ENCODE assay signal across 25 cellular contexts in genomic region chr4:154818230-154818629, GRCh38. TPM values are rescaled to one million over a fixed set of nuclear protein-coding genes. Genes with fewer than 3 reads are reported as not detected.
DNase-seq lines count a peak whose midpoint lies in the region; ATAC-seq, FAIRE-seq and TF ChIP-seq lines count a peak whose summit lies in the region.
"Had no signal": no experiment of that assay in that cellular context is flagged by ENCODE, and none has a peak within 500 bp of the region (broad histone marks: within the 10 kb centered on the region; RNA-seq: fewer than 3 reads in every experiment).

No MANE protein-coding gene starts in this region.

- intact Hi-C loops in HepG2 (cut with micrococcal nuclease; ENCODE audit: unreplicated experiment) = no loop called here
- intact Hi-C loops in right lobe of liver (cut with DNase I) = no loop called here

- POLR2A ChIA-PET in HepG2 (lab: Yijun Ruan, JAX) = no interaction called here

- DNase-seq in HepG2 (ENCODE audit: low spot score) (no peak), right lobe of liver (no peak), OCI-M1 (lab: John Stamatoyannopoulos, UW) (peak; percentile 24), fibroblast of gingiva (ENCODE audit: low read depth) (peak; percentile 2), inferior parietal cortex (ENCODE audit: extremely low spot score) (no peak), C1 segment of cervical spinal cord (lab: John Stamatoyannopoulos, UW) (no peak), NCI-H510A treated with DMSO at 0.1 percent for 48 hours (lab: John Stamatoyannopoulos, UW) (no peak)
- DNase-seq: 8988T; ACHN; AML-193; BE2C; Calu3; CD4-positive, alpha-beta memory T cell; COR-L47; DMS79; EL; GDM1; H7; HCEC 1CT; HFFc6 had no signal

- no peak overlapping the region for H3K4me2 ChIP-seq in HepG2 (ENCODE audit: low read depth, low read length)
- H3K4me2 ChIP-seq: A549; BLaER1 treated with 17β-estradiol and CSF1 and Interleukin-3, amounts not matched to agents 10 nM and 100 nM had no signal

- no peak for TF ChIP-seq RAD21 in HepG2 (CRISPR knock-in tag; IDR thresholded peaks at IDR 0.05)

- in situ Hi-C loops in HepG2 (cut with HindIII; ENCODE audit: extremely low pct_ligation_motif_present, low pct_unique_long_range_greater_than_20kb) = loop anchor here (25.0 kb wide), 1 partner anchor 544 kb away; no protein-coding TSS in a partner anchor

- no peak for TF ChIP-seq EP300 in HepG2 (IDR thresholded peaks at IDR 0.05; ENCODE audit: low read depth in 2 of 2, low read length in 2 of 2)
- no peak for TF ChIP-seq EP300 in HepG2 (CRISPR knock-in tag; IDR thresholded peaks at IDR 0.05; ENCODE audit: borderline replicate concordance)

- no peak for ATAC-seq in HepG2
- ATAC-seq in right lobe of liver = no peak
- ATAC-seq: A549, GM12878 had no signal

- no TSS peak for BruUV-seq in HepG2 (replicated peaks; lab: Mats Ljungman, UMichigan)

- no peak overlapping the region for H2AFZ ChIP-seq in HepG2 (ENCODE audit: low read length)

- H3K36me3 ChIP-seq in HepG2 (replicated peaks in 1 of 2; ENCODE audit: control insufficient read depth in 1 of 2, insufficient read depth in 2 of 2, low read length in 2 of 2) = no peaks in the 10 kb centered on the region; a peak in 1 of 5 replicates
- no peaks in the 10 kb centered on the region for H3K36me3 ChIP-seq in right lobe of liver
- H3K36me3 ChIP-seq: BE2C; BLaER1 treated with 17β-estradiol and CSF1 and Interleukin-3, amounts not matched to agents 10 nM and 100 nM had no signal

- H3K27ac ChIP-seq in HepG2 (ENCODE audit: extremely low read length, insufficient read depth, low read length) (no peak overlapping the region), right lobe of liver (no peak overlapping the region)
- H3K27ac ChIP-seq: A549; BLaER1 treated with 17β-estradiol and CSF1 and Interleukin-3, amounts not matched to agents 10 nM and 100 nM had no signal

- TF ChIP-seq CTCF in HepG2 (CRISPR knock-in tag; IDR thresholded peaks at IDR 0.05) (no peak), right lobe of liver (IDR thresholded peaks at IDR 0.05) (no peak)

- H3K27me3 ChIP-seq in HepG2 (ENCODE audit: control insufficient read depth in 1 of 2, insufficient read depth in 2 of 2, low read length in 2 of 2) = no peaks in the 10 kb centered on the region
- no peaks in the 10 kb centered on the region for H3K27me3 ChIP-seq in right lobe of liver
- H3K27me3 ChIP-seq: BE2C; BLaER1 treated with 17β-estradiol and CSF1 and Interleukin-3, amounts not matched to agents 10 nM and 100 nM had no signal

- no peak for FAIRE-seq in HepG2 (lab: Jason Lieb, UNC)
- FAIRE-seq: A549, GM12878, GM18507, H1 had no signal

- no peak overlapping the region for H3K9ac ChIP-seq in HepG2 (ENCODE audit: insufficient read depth, low read depth, low read length)
- H3K9ac ChIP-seq: BLaER1 treated with 17β-estradiol and CSF1 and Interleukin-3, amounts not matched to agents 10 nM and 100 nM had no signal

- H3K4me3 ChIP-seq in HepG2 (replicated peaks in 1 of 3; ENCODE audit: insufficient read depth in 1 of 3, low read depth in 2 of 3, low read length in 3 of 3) = no peak overlapping the region
- no peak overlapping the region for H3K4me3 ChIP-seq in right lobe of liver
- H3K4me3 ChIP-seq: A549; BLaER1 treated with 17β-estradiol and CSF1 and Interleukin-3, amounts not matched to agents 10 nM and 100 nM; GM12878 had no signal

- no peaks in the 10 kb centered on the region for H3K9me3 ChIP-seq in HepG2 (ENCODE audit: low read length)
- H3K9me3 ChIP-seq in right lobe of liver = no peaks in the 10 kb centered on the region
- H3K9me3 ChIP-seq: A549; BE2C; BLaER1 treated with 17β-estradiol and CSF1 and Interleukin-3, amounts not matched to agents 10 nM and 100 nM had no signal

- no peaks in the 10 kb centered on the region for H3K79me2 ChIP-seq in HepG2 (ENCODE audit: insufficient read depth, low read length)

- TF ChIP-seq POLR2A in HepG2 (IDR thresholded peaks at IDR 0.05; ENCODE audit: insufficient read depth in 1 of 2, low read depth in 2 of 2, low read length in 2 of 2) = no peak
- TF ChIP-seq POLR2A in right lobe of liver (IDR thresholded peaks at IDR 0.05) = no peak

- CTCF ChIA-PET in HepG2 (lab: Yijun Ruan, JAX; ENCODE audit: low intra/inter-chr PET ratio, low total read pairs) = no interaction called here

- H3K4me1 ChIP-seq in HepG2 (ENCODE audit: insufficient read depth, low read length) (no peaks in the 10 kb centered on the region), right lobe of liver (no peaks in the 10 kb centered on the region)
- H3K4me1 ChIP-seq: BE2C; BLaER1 treated with 17β-estradiol and CSF1 and Interleukin-3, amounts not matched to agents 10 nM and 100 nM had no signal

- no peaks in the 10 kb centered on the region for H4K20me1 ChIP-seq in HepG2 (ENCODE audit: insufficient read depth, low read length)
- H4K20me1 ChIP-seq: BLaER1 treated with 17β-estradiol and CSF1 and Interleukin-3, amounts not matched to agents 10 nM and 100 nM had no signal

TF ChIP-seq in HepG2, 621 proteins besides CTCF, POLR2A, EP300 and RAD21:
- TF ChIP-seq ZNF317 (CRISPR knock-in tag; IDR thresholded peaks at IDR 0.05) (peak; percentile 94), NR2F2 (IDR thresholded peaks at IDR 0.05; ENCODE audit: borderline replicate concordance, low read depth) (no peak), ZNF510 (CRISPR knock-in tag; IDR thresholded peaks at IDR 0.05; ENCODE audit: low read depth) (no peak)

RNA-seq across cellular contexts. Expression of gene RBM46, which starts 37.2 kb away (rescaled TPM):
- total RNA-seq in HepG2 (2016; rRNA removed; fragmentation: Illumina TruSeq; extraction: Trizol) (not detected in 2 replicates), right lobe of liver (under 1 TPM in 2 of 6 experiments, not detected in 4; 0.11 to 0.15 TPM)
- total RNA-seq in HepG2 (2016; cell fraction: cytosol; rRNA removed; fragmentation: Illumina TruSeq; extraction: Trizol; ENCODE audit: low read depth) = not detected in 2 replicates
- total RNA-seq in HepG2 (2016; cell fraction: insoluble cytoplasmic fraction; rRNA removed; fragmentation: Illumina TruSeq; extraction: Trizol) = not detected in 2 replicates
- total RNA-seq in HepG2 (2016; cell fraction: membrane; rRNA removed; fragmentation: Illumina TruSeq; extraction: Trizol) = not detected in 2 replicates
- not detected in 2 replicates for total RNA-seq in HepG2 (2016; cell fraction: nucleus; rRNA removed; fragmentation: Illumina TruSeq; extraction: Trizol)
- polyA plus RNA-seq in HepG2 (2011; rRNA removed) = not detected in 2 replicates
- not detected in 2 replicates for polyA plus RNA-seq in HepG2 (2011; cell fraction: cytosol; rRNA removed)
- polyA plus RNA-seq in HepG2 (2011; cell fraction: nucleus; rRNA removed) = not detected in 2 replicates
- not detected in 2 replicates for polyA plus RNA-seq in HepG2 (2012)
- polyA plus RNA-seq in HepG2 (2016; cell fraction: cytosol; fragmentation: Illumina TruSeq; extraction: Trizol; ENCODE audit: low read depth) = not detected in 2 replicates
- polyA plus RNA-seq in HepG2 (2016; cell fraction: insoluble cytoplasmic fraction; fragmentation: Illumina TruSeq; extraction: Trizol; ENCODE audit: low read depth) = not detected in 2 replicates
- not detected in 2 replicates for polyA plus RNA-seq in HepG2 (2016; cell fraction: membrane; fragmentation: Illumina TruSeq; extraction: Trizol; ENCODE audit: low read depth)
- not detected in 2 replicates for polyA plus RNA-seq in HepG2 (2016; cell fraction: nucleus; fragmentation: Illumina TruSeq; extraction: Trizol; ENCODE audit: insufficient read depth, low read depth)
- polyA minus RNA-seq in HepG2 (2011; rRNA and poly(A)+ RNA removed; ENCODE audit: low replicate concordance) = not detected in 2 replicates
- polyA minus RNA-seq in HepG2 (2011; cell fraction: cytosol; rRNA and poly(A)+ RNA removed) = not detected in 2 replicates
- polyA minus RNA-seq in HepG2 (2011; cell fraction: nucleus; rRNA and poly(A)+ RNA removed) = not detected in 2 replicates
- total RNA-seq: Calu3; CD4-positive, alpha-beta memory T cell; GM12878; HFFc6 had no signal
- polyA plus RNA-seq: A549; CD4-positive, alpha-beta memory T cell; GM12878 had no signal

Comparison
In these comparisons a context has a peak if more than half of its experiments do, and no peak if none do; other contexts are left out.
1. DNase-seq: peak in OCI-M1 (single experiment) and fibroblast of gingiva (single experiment); none in HepG2 (single experiment), right lobe of liver (0 of 3), inferior parietal cortex (single experiment), C1 segment of cervical spinal cord (0 of 14) and NCI-H510A treated with DMSO at 0.1 percent for 48 hours (single experiment).